In the genomic region with DNA sequence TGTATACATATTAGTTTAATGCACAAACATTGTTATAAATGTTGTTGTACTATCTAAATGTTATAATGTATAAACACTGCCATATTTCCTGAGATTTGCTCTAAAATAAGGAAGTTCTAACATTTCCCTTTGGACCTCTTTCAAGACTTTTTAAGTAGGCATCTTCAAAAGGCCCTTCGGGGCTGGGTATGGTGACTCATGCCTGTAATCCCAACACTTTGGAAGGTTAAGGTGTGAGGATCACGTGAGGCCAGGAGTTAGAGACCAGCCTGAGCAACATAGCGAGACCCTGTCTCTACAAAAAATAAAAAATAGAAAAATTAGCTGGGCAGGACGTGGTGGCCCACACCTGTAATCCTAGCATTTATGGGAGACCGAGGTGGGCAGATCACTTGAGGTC, we compare ENCODE assay signal across 1 cellular context.
TF ChIP-seq lines count a peak whose summit lies in the region.

No MANE protein-coding gene starts in this region.

TF ChIP-seq in HepG2, 621 proteins besides CTCF, POLR2A, EP300 and RAD21:
- TF ChIP-seq CREM (IDR thresholded peaks at IDR 0.05) (no peak), CREM (CRISPR knock-in tag; IDR thresholded peaks at IDR 0.05) (no peak), ZNF232 (CRISPR knock-in tag; IDR thresholded peaks at IDR 0.05; ENCODE audit: borderline replicate concordance) (no peak), BHLHE40 (IDR thresholded peaks at IDR 0.05; ENCODE audit: low read length) (0 out of 2 replicates have a peak, but pooled peaks have one; percentile 25), SMARCC2 (IDR thresholded peaks at IDR 0.05) (no peak)
